8 cellular contexts compared by ENCODE assay signal in genomic region chr6:125300992-125301434, GRCh38. TPM values are rescaled to one million over a fixed set of nuclear protein-coding genes. Genes with fewer than 3 reads are reported as not detected.
DNase-seq lines count a peak whose midpoint lies in the region; ATAC-seq, FAIRE-seq and TF ChIP-seq lines count a peak whose summit lies in the region.

No MANE protein-coding gene starts in this region.

- H3K4me3 Mint-ChIP-seq in activated T-helper 17 cell treated with anti-CD3 and anti-CD28 coated beads, Interleukin-2, amount 50 U/mL, for 72 hours, result peak overlapping the region; percentile 92

- H3K4me1 Mint-ChIP-seq in activated T-helper 17 cell treated with anti-CD3 and anti-CD28 coated beads, Interleukin-2, amount 50 U/mL, for 72 hours, result peaks cover 38% of the 10 kb centered on the region

- H3K9me3 ChIP-seq in BLaER1 treated with 17β-estradiol and CSF1 and Interleukin-3, amounts not matched to agents 10 nM and 100 nM (replicated peaks in 1 of 11), result peaks cover 0 to 5% (median 0%) of the 10 kb centered on the region in 11 experiments; a peak in 2 of 22 replicates
- H3K9me3 ChIP-seq in right cardiac atrium (ENCODE audit: control insufficient read depth, low read length) (no peaks in the 10 kb centered on the region), small intestine (ENCODE audit: control insufficient read depth, low read depth) (no peaks in the 10 kb centered on the region)

- DNase-seq in HFF-Myc (ENCODE audit: extremely low read depth, low read depth) (no peak), right cardiac atrium (no peak), small intestine (peak; percentile 12), cerebellar nuclear complex (lab: John Stamatoyannopoulos, UW) (no peak), DMS153 treated with DMSO at 0.1 percent for 48 hours (lab: John Stamatoyannopoulos, UW; ENCODE audit: unreplicated experiment) (no peak)

- peak overlapping the region; percentile 63 to 94 (median 82) for H3K4me3 ChIP-seq in BLaER1 treated with 17β-estradiol and CSF1 and Interleukin-3, amounts not matched to agents 10 nM and 100 nM
- H3K4me3 ChIP-seq in HFF-Myc (replicated peaks; ENCODE audit: low read depth, low read length), result peak overlapping the region; percentile 76
- peak overlapping the region; percentile 56 for H3K4me3 ChIP-seq in right cardiac atrium (ENCODE audit: low read length)
- H3K4me3 ChIP-seq in small intestine (ENCODE audit: low read depth in 1 of 2, low read length in 2 of 2), result peak overlapping the region; percentile 73 to 96

- no peak for ATAC-seq in activated T-helper 17 cell treated with anti-CD3 and anti-CD28 coated beads, Interleukin-2, amount 50 U/mL, for 72 hours (replicated peaks)
- ATAC-seq in right cardiac atrium, result peak in 1 of 2 donors; percentile 2
- ATAC-seq in HG03469 (IDR thresholded peaks at IDR 0.05; ENCODE audit: unreplicated experiment), result no peak

- H3K27me3 Mint-ChIP-seq in activated T-helper 17 cell treated with anti-CD3 and anti-CD28 coated beads, Interleukin-2, amount 50 U/mL, for 72 hours, result no peaks in the 10 kb centered on the region

- peaks cover 52% of the 10 kb centered on the region for H3K36me3 Mint-ChIP-seq in activated T-helper 17 cell treated with anti-CD3 and anti-CD28 coated beads, Interleukin-2, amount 50 U/mL, for 72 hours (ENCODE audit: low read depth)

- no peaks in the 10 kb centered on the region for H3K27me3 ChIP-seq in BLaER1 treated with 17β-estradiol and CSF1 and Interleukin-3, amounts not matched to agents 10 nM and 100 nM
- H3K27me3 ChIP-seq in right cardiac atrium (ENCODE audit: control insufficient read depth, insufficient read depth) (no peaks in the 10 kb centered on the region), small intestine (ENCODE audit: control insufficient read depth in 2 of 2, insufficient read depth in 2 of 2, low read length in 2 of 2) (no peaks in the 10 kb centered on the region)

- 4% methylated on average over 11 of the region's 11 CpGs for WGBS in right cardiac atrium
- 0 to 4% (median 3%) methylated on average over 11 of the region's 11 CpGs for WGBS in small intestine, 3 donors

- H4K20me1 ChIP-seq in BLaER1 treated with 17β-estradiol and CSF1 and Interleukin-3, amounts not matched to agents 10 nM and 100 nM, result peaks cover 0 to 29% (median 0%) of the 10 kb centered on the region in 11 experiments; a peak in 7 of 22 replicates

- H3K9ac ChIP-seq in BLaER1 treated with 17β-estradiol and CSF1 and Interleukin-3, amounts not matched to agents 10 nM and 100 nM, result peak overlapping the region; percentile 90 to 98 (median 95)

- no peak for FAIRE-seq in small intestine (lab: Jason Lieb, UNC)

- no peak for TF ChIP-seq CTCF in HFF-Myc (IDR thresholded peaks at IDR 0.05; ENCODE audit: low read depth, low read length, missing control alignments)

- peak overlapping the region; percentile 91 to 98 (median 96) for H3K27ac ChIP-seq in BLaER1 treated with 17β-estradiol and CSF1 and Interleukin-3, amounts not matched to agents 10 nM and 100 nM
- H3K27ac ChIP-seq in right cardiac atrium (ENCODE audit: low read length), result peak overlapping the region; percentile 61
- H3K27ac ChIP-seq in small intestine (ENCODE audit: low read depth in 1 of 2, low read length in 1 of 2), result peak overlapping the region; percentile 93 to 94

- H3K9me3 Mint-ChIP-seq in activated T-helper 17 cell treated with anti-CD3 and anti-CD28 coated beads, Interleukin-2, amount 50 U/mL, for 72 hours, result peaks cover 8% of the 10 kb centered on the region

- peaks cover 17 to 44% (median 24%) of the 10 kb centered on the region in 10 experiments for H3K4me1 ChIP-seq in BLaER1 treated with 17β-estradiol and CSF1 and Interleukin-3, amounts not matched to agents 10 nM and 100 nM
- H3K4me1 ChIP-seq in right cardiac atrium (ENCODE audit: control insufficient read depth, insufficient read depth, low read length) (no peaks in the 10 kb centered on the region), small intestine (ENCODE audit: control insufficient read depth in 2 of 2, insufficient read depth in 1 of 2, low read depth in 1 of 2, low read length in 1 of 2) (peaks cover 0 to 3% of the 10 kb centered on the region in 2 donors)

- H3K36me3 ChIP-seq in BLaER1 treated with 17β-estradiol and CSF1 and Interleukin-3, amounts not matched to agents 10 nM and 100 nM, result peaks cover 32 to 45% (median 43%) of the 10 kb centered on the region in 11 experiments
- peaks cover 4 to 9% of the 10 kb centered on the region in 2 donors for H3K36me3 ChIP-seq in small intestine (ENCODE audit: control insufficient read depth in 2 of 2, insufficient read depth in 2 of 2, low read length in 2 of 2)

- intact Hi-C loops in right cardiac atrium (cut with DNase I), result loop anchor here in 2 of 4 donors (5.0 to 10.0 kb wide), 4 partner anchors 146 to 674 kb away; partner anchors contain the start of gene TPD52L1 (in 2 of the 2)

- H3K27ac Mint-ChIP-seq in activated T-helper 17 cell treated with anti-CD3 and anti-CD28 coated beads, Interleukin-2, amount 50 U/mL, for 72 hours, result peak overlapping the region; percentile 94

- peak overlapping the region; percentile 79 to 96 (median 88) for H3K4me2 ChIP-seq in BLaER1 treated with 17β-estradiol and CSF1 and Interleukin-3, amounts not matched to agents 10 nM and 100 nM

RNA-seq across cellular contexts. Expression of gene HDDC2, which starts 0.8 kb away (rescaled TPM):
- total RNA-seq in activated T-helper 17 cell treated with anti-CD3 and anti-CD28 coated beads, Interleukin-2, amount 50 U/mL, for 72 hours, result 10 to 100 TPM; 51.5 to 74.4 TPM
- 100 to 1,000 TPM in 2 of 4 donors, 10 to 100 TPM in 2; 83.0 to 103 (median 93.7) TPM for total RNA-seq in right cardiac atrium
- polyA plus RNA-seq in right cardiac atrium, result 157 TPM
- polyA plus RNA-seq in small intestine, result 10 to 100 TPM; 45.2 to 71.6 (median 65.9) TPM
